13 cellular contexts compared by ENCODE assay signal in genomic region chr18:36583155-36583745, GRCh38.
A peak's percentile ranks its signal among the peaks of the same experiment; 100 is the strongest.
DNase-seq lines count a peak whose midpoint lies in the region; ATAC-seq, FAIRE-seq and TF ChIP-seq lines count a peak whose summit lies in the region.
"Had no signal": no experiment of that assay in that cellular context is flagged by ENCODE, and none has a peak within 500 bp of the region (broad histone marks: within the 10 kb centered on the region; RNA-seq: fewer than 3 reads in every experiment).

No MANE protein-coding gene starts in this region.

- peak overlapping the region; percentile 46 for H4K5ac ChIP-seq in H1 (ENCODE audit: insufficient read length, low read depth, low read length)

- WGBS in H1 (ENCODE audit: extremely low coverage in 1 of 2, insufficient coverage in 1 of 2, insufficient read length in 1 of 2, insufficient replicate concordance in 2 of 2, low coverage in 1 of 2, low lambda C conversion rate in 2 of 2, missing lambda C conversion rate in 1 of 2), 2 experiments, result 16% methylated on average over 5 of the region's 5 CpGs; no CpG with 5 or more reads in 1 of the 2 experiments

- peaks cover 23% of the 10 kb centered on the region for H3K4me1 Mint-ChIP-seq in type B pancreatic cell (ENCODE audit: unreplicated experiment)

- POLR2A ChIA-PET in H1 (lab: Charles Lee; ENCODE audit: partially characterized antibody), result no interaction called here

- no peak overlapping the region; the same call in 1 of the 2 replicates for H2BK12ac ChIP-seq in H1 (ENCODE audit: low read depth, low read length)

- H3K9me3 Mint-ChIP-seq in type B pancreatic cell, result no peaks in the 10 kb centered on the region

- peak overlapping the region; percentile 9; the same call in 1 of the 2 replicates for H3K18ac ChIP-seq in H1 (ENCODE audit: extremely low read depth, low read length)

- TF ChIP-seq RAD21 in H1 (IDR thresholded peaks at IDR 0.05 in 1 of 2, conservative IDR thresholded peaks at IDR 0.05 in 1 of 2; ENCODE audit: low read depth in 2 of 2, low read length in 2 of 2), result peak; percentile 29 to 51; a peak in 2 of 4 replicates

- TF ChIP-seq CTCF in H1 (IDR thresholded peaks at IDR 0.05; ENCODE audit: control extremely low read depth in 1 of 3, insufficient read depth in 1 of 3, low read depth in 1 of 3, low read length in 3 of 3), result peak; percentile 56 to 58 (median 58)
- TF ChIP-seq CTCF in type B pancreatic cell (conservative IDR thresholded peaks at IDR 0.05), result peak; percentile 62

- H3K14ac ChIP-seq in H1 (ENCODE audit: insufficient read length), result no peak overlapping the region

- no peaks in the 10 kb centered on the region for H3K36me3 Mint-ChIP-seq in type B pancreatic cell

- no peak overlapping the region for H2BK15ac ChIP-seq in H1 (ENCODE audit: low read length)

- H3K4me1 ChIP-seq in HUES48 (ENCODE audit: control insufficient read depth, insufficient read depth, low read length) (peaks cover 37% of the 10 kb centered on the region), H1 (replicated peaks in 1 of 4; ENCODE audit: control insufficient read depth in 3 of 4, insufficient read depth in 4 of 4, low read length in 3 of 4) (peaks cover 7 to 26% (median 19%) of the 10 kb centered on the region in 4 experiments; a peak in 6 of 7 replicates)

- H2BK5ac ChIP-seq in H1 (ENCODE audit: low read depth, low read length), result peak overlapping the region; percentile 38

- H2BK20ac ChIP-seq in H1 (ENCODE audit: low read length), result 0 out of 2 replicates have a peak overlapping the region, but pooled peaks have one; percentile 0

- ATAC-seq in HG03108 (IDR thresholded peaks at IDR 0.05; ENCODE audit: unreplicated experiment), result no peak
- ATAC-seq: lower lobe of right lung had no signal

- no peak overlapping the region for H2BK120ac ChIP-seq in H1 (replicated peaks; ENCODE audit: low read depth, low read length)

- no peak overlapping the region for H3K4ac ChIP-seq in H1 (replicated peaks; ENCODE audit: insufficient read length, low read depth, low read length)

- no peaks in the 10 kb centered on the region for H3K79me2 ChIP-seq in H1 (ENCODE audit: control insufficient read depth in 1 of 2, insufficient read depth in 2 of 2, low read length in 2 of 2)

- CTCF ChIA-PET in H1 (lab: Charles Lee; ENCODE audit: partially characterized antibody), result interaction anchor here (0.6 to 2.5 kb wide), 11 partner anchors 10 to 1061 kb away, joined by 3 to 7 read pairs (median 3); no protein-coding TSS in a partner anchor

- H3K4me2 ChIP-seq in H1 (ENCODE audit: insufficient read depth in 1 of 2, low read depth in 2 of 2, low read length in 2 of 2), result peak overlapping the region; percentile 54 to 65

- H3K9me3 ChIP-seq in HUES48 (ENCODE audit: control insufficient read depth, insufficient read depth, low read length) (no peaks in the 10 kb centered on the region), H1 (ENCODE audit: insufficient read depth in 2 of 2, low read depth in 1 of 2, low read length in 1 of 2) (peaks cover 3 to 4% of the 10 kb centered on the region in 2 experiments; a peak in 1 of 4 replicates)
- H3K9me3 ChIP-seq: lower lobe of right lung had no signal

- H3K23ac ChIP-seq in H1 (ENCODE audit: insufficient read length), result no peak overlapping the region

- H4K8ac ChIP-seq in H1 (ENCODE audit: extremely low read depth, insufficient read depth, low read length), result no peak overlapping the region

- no peaks in the 10 kb centered on the region for H4K20me1 ChIP-seq in H1 (replicated peaks in 1 of 2; ENCODE audit: control insufficient read depth in 1 of 2, insufficient read depth in 2 of 2, low read length in 2 of 2)

- peak; percentile 6 for DNase-seq in NCI-H82 (lab: John Stamatoyannopoulos, UW)
- DNase-seq in NCI-H82 treated with DMSO at 0.1 percent for 48 hours (lab: John Stamatoyannopoulos, UW; ENCODE audit: unreplicated experiment), result no peak
- DNase-seq in H1 (ENCODE audit: low read depth in 1 of 2, low spot score in 2 of 2), result peak; percentile 71 to 78
- no peak for DNase-seq in type B pancreatic cell (ENCODE audit: extremely low spot score, unreplicated experiment)
- no peak for DNase-seq in CD1c-positive myeloid dendritic cell (ENCODE audit: extremely low spot score)
- no peak for DNase-seq in NOMO-1 treated with DMSO at 0.1 percent for 48 hours (lab: John Stamatoyannopoulos, UW; ENCODE audit: unreplicated experiment)
- DNase-seq: activated gamma-delta T cell; Calu3; lower lobe of right lung; stimulated activated CD4-positive, alpha-beta T cell treated with anti-CD3 and anti-CD28 coated beads, Interleukin-15, amount 100 ng/mL, for 24 hours had no signal

- no peaks in the 10 kb centered on the region for H3K79me1 ChIP-seq in H1 (ENCODE audit: low read depth, low read length)

- FAIRE-seq in H1 (lab: Jason Lieb, UNC), result peak; percentile 98

- no peak overlapping the region for H3K56ac ChIP-seq in H1 (replicated peaks; ENCODE audit: insufficient read length, low read depth, low read length)

- peak overlapping the region; percentile 63 for H3K27ac ChIP-seq in HUES48 (ENCODE audit: low read depth, low read length)
- peak overlapping the region; percentile 71; the same call in 1 of the 2 replicates for H3K27ac ChIP-seq in H1 (ENCODE audit: low read depth, low read length)
- H3K27ac ChIP-seq: 22Rv1, lower lobe of right lung had no signal

- H3K4me3 ChIP-seq in HUES48 (ENCODE audit: low read depth, low read length) (0 out of 2 replicates have a peak overlapping the region, but pooled peaks have one; percentile 10), H1 (ENCODE audit: extremely low read depth in 1 of 4, insufficient read depth in 2 of 4, low read depth in 3 of 4, low read length in 4 of 4) (peak overlapping the region in 1 of 4 experiments; percentile 20; a peak in 1 of 8 replicates)
- H3K4me3 ChIP-seq: lower lobe of right lung had no signal

- H3K9ac ChIP-seq in HUES48 (ENCODE audit: low read depth, low read length) (no peak overlapping the region), H1 (replicated peaks in 1 of 4; ENCODE audit: extremely low read depth in 1 of 4, low read depth in 3 of 4, low read length in 3 of 4) (peak overlapping the region in 1 of 4 experiments; percentile 20; a peak in 1 of 7 replicates)

- H3K27me3 ChIP-seq in HUES48 (ENCODE audit: control insufficient read depth, insufficient read depth, low read length) (no peaks in the 10 kb centered on the region), H1 (replicated peaks in 1 of 4; ENCODE audit: control insufficient read depth in 3 of 4, extremely low read depth in 1 of 4, insufficient read depth in 3 of 4, low read length in 3 of 4) (no peaks in the 10 kb centered on the region)

- H3K27me3 Mint-ChIP-seq in type B pancreatic cell, result no peaks in the 10 kb centered on the region

- H3K27ac Mint-ChIP-seq in type B pancreatic cell, result no peak overlapping the region

- H2AFZ ChIP-seq in H1 (ENCODE audit: low read length), result no peak overlapping the region

- no peaks in the 10 kb centered on the region; the same call in 1 of the 2 replicates for H3K23me2 ChIP-seq in H1 (ENCODE audit: low read depth, low read length)

- no peak overlapping the region for H4K91ac ChIP-seq in H1 (replicated peaks; ENCODE audit: insufficient read length, low read length)

- no peak overlapping the region for H2AK5ac ChIP-seq in H1 (ENCODE audit: low read depth, low read length)

- H3K4me3 Mint-ChIP-seq in type B pancreatic cell, result no peak overlapping the region

- TF ChIP-seq EP300 in H1 (IDR thresholded peaks at IDR 0.05; ENCODE audit: borderline replicate concordance in 1 of 2, low read depth in 2 of 2, low read length in 2 of 2), result peak in 1 of 2 experiments; percentile 80; a peak in 1 of 3 replicates

- no peak for TF ChIP-seq POLR2A in H1 (IDR thresholded peaks at IDR 0.05; ENCODE audit: control extremely low read depth in 1 of 2, low read depth in 2 of 2, low read length in 2 of 2)

- no peaks in the 10 kb centered on the region for H3K36me3 ChIP-seq in HUES48 (ENCODE audit: control insufficient read depth, insufficient read depth, low read length)
- H3K36me3 ChIP-seq in H1 (ENCODE audit: control insufficient read depth in 2 of 4, insufficient read depth in 4 of 4, low read length in 3 of 4), result no peaks in the 10 kb centered on the region
- H3K36me3 ChIP-seq: lower lobe of right lung had no signal

TF ChIP-seq in H1, 55 proteins besides CTCF, POLR2A, EP300 and RAD21 (continues in another document):
- TF ChIP-seq HDAC6 (IDR thresholded peaks at IDR 0.05; ENCODE audit: low read depth, low read length), result no peak
- TF ChIP-seq POU5F1 (IDR thresholded peaks at IDR 0.05; ENCODE audit: low read depth, low read length), result no peak
- no peak for TF ChIP-seq POLR2AphosphoS5 (IDR thresholded peaks at IDR 0.05; ENCODE audit: low read depth, low read length)
- no peak for TF ChIP-seq RFX5 (IDR thresholded peaks at IDR 0.05; ENCODE audit: borderline replicate concordance, low read depth, low read length)
- TF ChIP-seq GTF2F1 (IDR thresholded peaks at IDR 0.05; ENCODE audit: borderline replicate concordance, low read depth, low read length), result no peak
- 0 out of 2 replicates have a peak, but pooled peaks have one; percentile 54 for TF ChIP-seq TCF12 (IDR thresholded peaks at IDR 0.05; ENCODE audit: low read depth, low read length)
- TF ChIP-seq JUND (IDR thresholded peaks at IDR 0.05; ENCODE audit: low read length), result no peak
- TF ChIP-seq CBX5 (IDR thresholded peaks at IDR 0.05; ENCODE audit: low read depth, low read length), result no peak
- TF ChIP-seq CREB1 (IDR thresholded peaks at IDR 0.05), result no peak
- TF ChIP-seq SRF (IDR thresholded peaks at IDR 0.05; ENCODE audit: low read depth, low read length), result no peak
- TF ChIP-seq SP4 (IDR thresholded peaks at IDR 0.05; ENCODE audit: low read length), result peak; percentile 61; the same call in 1 of the 2 replicates
- no peak for TF ChIP-seq SIX5 (IDR thresholded peaks at IDR 0.05; ENCODE audit: low read depth, low read length)
- no peak for TF ChIP-seq USF2 (IDR thresholded peaks at IDR 0.05; ENCODE audit: low read length)
- no peak for TF ChIP-seq KDM4A (IDR thresholded peaks at IDR 0.05; ENCODE audit: low read depth, low read length, severe bottlenecking)
- TF ChIP-seq CTBP2 (IDR thresholded peaks at IDR 0.05; ENCODE audit: borderline replicate concordance, insufficient read depth, insufficient read length, low read length), result no peak
- TF ChIP-seq RNF2 (IDR thresholded peaks at IDR 0.05; ENCODE audit: borderline replicate concordance, low read depth, low read length, missing control alignments, poor library complexity, severe bottlenecking), result no peak
- no peak for TF ChIP-seq KDM5A (IDR thresholded peaks at IDR 0.05; ENCODE audit: low read length)

Comparison
In these comparisons a context has a peak if more than half of its experiments do, and no peak if none do; other contexts are left out.
1. DNase-seq: peak in NCI-H82 (single experiment) and H1 (2 of 2); none in NCI-H82 treated with DMSO at 0.1 percent for 48 hours (single experiment), type B pancreatic cell (single experiment), CD1c-positive myeloid dendritic cell (single experiment) and NOMO-1 treated with DMSO at 0.1 percent for 48 hours (single experiment).